17 cellular contexts compared by ENCODE assay signal in genomic region chr9:127144670-127145458, GRCh38. TPM values are rescaled to one million over a fixed set of nuclear protein-coding genes. Genes with fewer than 3 reads are reported as not detected.
DNase-seq lines count a peak whose midpoint lies in the region; ATAC-seq and TF ChIP-seq lines count a peak whose summit lies in the region.
"Had no signal": no experiment of that assay in that cellular context is flagged by ENCODE, and none has a peak within 500 bp of the region (broad histone marks: within the 10 kb centered on the region; RNA-seq: fewer than 3 reads in every experiment).

No MANE protein-coding gene starts in this region.

- POLR2A ChIA-PET in AG04450 (lab: Yijun Ruan, JAX) = interaction anchor here (1.5 to 1.6 kb wide), 2 partner anchors 11 to 22 kb away, joined by 4 to 5 read pairs; partner anchors contain the start of gene ANGPTL2

- WGBS in ovary, 3 donors = 47 to 61% (median 58%) methylated on average over 8 of the region's 8 CpGs

- H3K4me1 ChIP-seq in ovary (ENCODE audit: insufficient read depth) = peaks cover 7% of the 10 kb centered on the region

- no peak for TF ChIP-seq CTCF in AG04450 (IDR thresholded peaks at IDR 0.05; ENCODE audit: low read depth, low read length)
- peak in 1 of 3 donors; percentile 38 for TF ChIP-seq CTCF in ovary (IDR thresholded peaks at IDR 0.05)
- no peak for TF ChIP-seq CTCF in brain microvascular endothelial cell (IDR thresholded peaks at IDR 0.05; ENCODE audit: low read depth, low read length, missing control alignments)

- in situ Hi-C loops in brain microvascular endothelial cell (cut with HindIII; ENCODE audit: low pct_ligation_motif_present, low sequenced_read_pairs) = no loop called here

- DNase-seq in AG04450 (ENCODE audit: low read depth, low spot score) (no peak), NCI-H524 treated with DMSO at 0.1 percent for 48 hours (lab: John Stamatoyannopoulos, UW) (peak; percentile 66), Right ventricle myocardium superior (peak; percentile 69), ovary (peak; percentile 39 to 80 (median 46)), brain microvascular endothelial cell (no peak), AG20443 (ENCODE audit: low spot score) (no peak)
- no peak for DNase-seq in effector CD4-positive, alpha-beta T cell
- DNase-seq: activated T-cell treated with anti-CD3 and anti-CD28 coated beads, Interleukin-2, amount 50 U/mL, for 1 hour; Calu3; cerebellar nuclear complex; glutamatergic neuron; Karpas-422; kidney glomerular epithelial cell; natural killer cell; NCI-H146; tibial artery had no signal

- TF ChIP-seq EP300 in ovary (IDR thresholded peaks at IDR 0.05) = no peak

- ATAC-seq in Right ventricle myocardium superior (ENCODE audit: poor library complexity) (peak; percentile 91), HG03097 (IDR thresholded peaks at IDR 0.05; ENCODE audit: low FRiP score, unreplicated experiment) (no peak)
- ATAC-seq: natural killer cell had no signal

- H3K36me3 ChIP-seq in ovary = no peaks in the 10 kb centered on the region
- no peaks in the 10 kb centered on the region for H3K36me3 ChIP-seq in brain microvascular endothelial cell (replicated peaks)
- H3K36me3 ChIP-seq: tibial artery had no signal

- H3K4me3 ChIP-seq in AG04450 (ENCODE audit: low read depth, low read length) (no peak overlapping the region), ovary (no peak overlapping the region), brain microvascular endothelial cell (ENCODE audit: low read depth, low read length) (no peak overlapping the region)
- H3K4me3 ChIP-seq: tibial artery had no signal

- no peak for TF ChIP-seq POLR2A in ovary (IDR thresholded peaks at IDR 0.05)

- intact Hi-C loops in Right ventricle myocardium superior (cut with DNase I) (no loop called here), ovary (cut with DNase I) (no loop called here)

- H3K27ac ChIP-seq in AG04450 (ENCODE audit: low read depth, low read length) (peak overlapping the region; percentile 11), ovary (peak overlapping the region; percentile 48 to 55), brain microvascular endothelial cell (no peak overlapping the region)
- H3K27ac ChIP-seq: tibial artery had no signal

- CTCF ChIA-PET in AG04450 (lab: Charles Lee) = no interaction called here

- H3K9me3 ChIP-seq in AG04450 (ENCODE audit: control insufficient read depth, insufficient read depth, low read length) (no peaks in the 10 kb centered on the region), ovary (no peaks in the 10 kb centered on the region)
- H3K9me3 ChIP-seq: tibial artery had no signal

- H3K27me3 ChIP-seq in AG04450 (ENCODE audit: control insufficient read depth, insufficient read depth, low read length) = peaks cover 2% of the 10 kb centered on the region
- no peaks in the 10 kb centered on the region for H3K27me3 ChIP-seq in ovary
- H3K27me3 ChIP-seq in brain microvascular endothelial cell (replicated peaks) = no peaks in the 10 kb centered on the region
- H3K27me3 ChIP-seq: tibial artery had no signal

RNA-seq across cellular contexts. Expression of gene ANGPTL2, which starts 22.4 kb away (rescaled TPM):
- 107 and 108 TPM in 2 replicates for polyA plus RNA-seq in AG04450 (2011; rRNA removed)
- polyA minus RNA-seq in AG04450 (2011; rRNA and poly(A)+ RNA removed) = 64.2 and 76.5 TPM in 2 replicates
- total RNA-seq in Right ventricle myocardium superior = 32.6 TPM
- total RNA-seq in ovary = 100 to 1,000 TPM in 1 of 7 donors, 10 to 100 TPM in 5, 1 to 10 TPM in 1; 9.8 to 108 (median 64.1) TPM
- 100 to 1,000 TPM in 1 of 2 donors, 10 to 100 TPM in 1; 27.5 to 114 TPM for polyA plus RNA-seq in ovary
- total RNA-seq: Calu3, natural killer cell had no signal

Comparison
In these comparisons a context has a peak if more than half of its experiments do, and no peak if none do; other contexts are left out.
1. DNase-seq: peak in NCI-H524 treated with DMSO at 0.1 percent for 48 hours (single experiment), Right ventricle myocardium superior (single experiment) and ovary (5 of 5); none in AG04450 (single experiment), brain microvascular endothelial cell (single experiment), AG20443 (single experiment) and effector CD4-positive, alpha-beta T cell (single experiment).